In genomic region chr6:31186052-31186734, GRCh38 we compare ENCODE assay signal across 10 cellular contexts. TPM values are rescaled to one million over a fixed set of nuclear protein-coding genes. Genes with fewer than 3 reads are reported as not detected.
DNase-seq lines count a peak whose midpoint lies in the region; ATAC-seq and TF ChIP-seq lines count a peak whose summit lies in the region.
"Had no signal": no experiment of that assay in that cellular context is flagged by ENCODE, and none has a peak within 500 bp of the region (broad histone marks: within the 10 kb centered on the region; RNA-seq: fewer than 3 reads in every experiment).

No MANE protein-coding gene starts in this region.

- H4K20me1 ChIP-seq in osteoblast (ENCODE audit: insufficient read depth, low read length): no peaks in the 10 kb centered on the region

- peak overlapping the region; percentile 70 for H3K4me2 ChIP-seq in osteoblast (ENCODE audit: insufficient read depth, low read length)

- 67 to 75% methylated on average over 10 to 12 of the region's 24 CpGs for WGBS in gastroesophageal sphincter (ENCODE audit: low coverage in 1 of 2), 2 donors
- WGBS in aorta, 2 donors: 68 to 77% methylated on average over 24 of the region's 24 CpGs

- no peaks in the 10 kb centered on the region for H3K36me3 ChIP-seq in gastroesophageal sphincter
- no peaks in the 10 kb centered on the region for H3K36me3 ChIP-seq in osteoblast (ENCODE audit: insufficient read depth, low read length)
- H3K36me3 ChIP-seq in aorta (ENCODE audit: control insufficient read depth in 1 of 2, insufficient read depth in 2 of 2, low read length in 1 of 2): no peaks in the 10 kb centered on the region

- H3K27ac ChIP-seq in gastroesophageal sphincter (peak overlapping the region in 3 of 4 donors; percentile 51 to 69 (median 61)), osteoblast (ENCODE audit: low read depth, low read length) (peak overlapping the region; percentile 58), aorta (ENCODE audit: low read depth in 1 of 2, low read length in 2 of 2) (no peak overlapping the region)
- H3K27ac ChIP-seq: HL-60 had no signal

- H3K4me1 ChIP-seq in gastroesophageal sphincter: no peaks in the 10 kb centered on the region
- no peaks in the 10 kb centered on the region for H3K4me1 ChIP-seq in osteoblast (ENCODE audit: insufficient read depth, low read length)
- H3K4me1 ChIP-seq in aorta (ENCODE audit: control insufficient read depth in 1 of 2, insufficient read depth in 2 of 2, low read length in 2 of 2): no peaks in the 10 kb centered on the region

- intact Hi-C loops in aorta (cut with DNase I): no loop called here

- H3K4me3 ChIP-seq in gastroesophageal sphincter: peak overlapping the region in 1 of 2 donors; percentile 23
- H3K4me3 ChIP-seq in osteoblast (ENCODE audit: insufficient read depth, low read length): peak overlapping the region; percentile 66
- no peak overlapping the region for H3K4me3 ChIP-seq in aorta (ENCODE audit: low read length in 2 of 2)

- no peak for TF ChIP-seq EP300 in gastroesophageal sphincter (IDR thresholded peaks at IDR 0.05)

- H3K9me3 ChIP-seq in gastroesophageal sphincter (no peaks in the 10 kb centered on the region), osteoblast (ENCODE audit: low read depth, low read length) (no peaks in the 10 kb centered on the region), aorta (ENCODE audit: control insufficient read depth, low read length) (no peaks in the 10 kb centered on the region)

- no peaks in the 10 kb centered on the region for H3K79me2 ChIP-seq in osteoblast (ENCODE audit: insufficient read depth, low read length)

- no peak for TF ChIP-seq CTCF in gastroesophageal sphincter (IDR thresholded peaks at IDR 0.05)
- no peak for TF ChIP-seq CTCF in osteoblast (IDR thresholded peaks at IDR 0.05; ENCODE audit: extremely low read depth, low read depth, low read length)

- ATAC-seq in gastroesophageal sphincter (no peak), aorta (ENCODE audit: low FRiP score) (no peak), GM19467 (IDR thresholded peaks at IDR 0.05; ENCODE audit: unreplicated experiment) (no peak)

- no peak for TF ChIP-seq POLR2A in gastroesophageal sphincter (IDR thresholded peaks at IDR 0.05)

- peak overlapping the region; percentile 89 for H2AFZ ChIP-seq in osteoblast (ENCODE audit: low read length)

- H3K27me3 ChIP-seq in gastroesophageal sphincter (no peaks in the 10 kb centered on the region), osteoblast (ENCODE audit: insufficient read depth, low read length) (no peaks in the 10 kb centered on the region), aorta (ENCODE audit: control insufficient read depth in 1 of 2, insufficient read depth in 2 of 2, low read length in 1 of 2) (no peaks in the 10 kb centered on the region)

- peak; percentile 22 for DNase-seq in activated effector memory CD4-positive, alpha-beta T cell treated with anti-CD3 and anti-CD28 coated beads, Interleukin-2, amount 50 U/mL, for 16 hours
- DNase-seq in activated effector memory CD4-positive, alpha-beta T cell treated with Interleukin-2 at 50 U/mL for 16 hours: no peak
- DNase-seq in osteoblast (ENCODE audit: insufficient read length, low spot score, missing footprints): no peak
- DNase-seq in aorta: peak; percentile 77 to 80
- DNase-seq in NCI-H1417 treated with DMSO at 0.1 percent for 48 hours (lab: John Stamatoyannopoulos, UW): no peak
- DNase-seq in NCI-H1436 (lab: John Stamatoyannopoulos, UW): no peak

RNA-seq across cellular contexts. Expression of gene POU5F1, which starts 15.7 kb away (rescaled TPM):
- total RNA-seq in gastroesophageal sphincter (1 to 10 TPM in 2 of 4 donors, under 1 TPM in 1, not detected in 1; 0.58 to 3.4 (median 1.1) TPM), osteoblast (0.29 and 2.5 TPM in 2 replicates), aorta (1 to 10 TPM in 1 of 2 donors, under 1 TPM in 1; 0.45 to 2.2 TPM)
- 1 to 10 TPM in 1 of 2 donors, not detected in 1; 2.6 TPM for polyA plus RNA-seq in aorta
- total RNA-seq: T-helper 2 cell treated with Interferon-gamma antibody and Interleukin-4, amounts not matched to agents 100 ng/mL and 5 ng/mL, for 36 hours had no signal

RNA-seq across cellular contexts. Expression of gene TCF19, which starts 27.8 kb away (rescaled TPM):
- 1 to 10 TPM; 3.9 to 5.9 (median 5.1) TPM for total RNA-seq in gastroesophageal sphincter
- total RNA-seq in osteoblast: 5.8 and 5.9 TPM in 2 replicates
- total RNA-seq in aorta: 1 to 10 TPM; 3.1 to 8.3 TPM
- 1 to 10 TPM; 3.4 to 4.2 TPM for polyA plus RNA-seq in aorta

RNA-seq across cellular contexts. Expression of gene CCHCR1, which starts 28.6 kb away (rescaled TPM):
- total RNA-seq in gastroesophageal sphincter (10 to 100 TPM in 2 of 4 donors, 1 to 10 TPM in 2; 8.2 to 15.6 (median 11.5) TPM), osteoblast (13.6 and 14.1 TPM in 2 replicates), aorta (10 to 100 TPM; 13.7 to 23.2 TPM)
- polyA plus RNA-seq in aorta: 10 to 100 TPM in 1 of 2 donors, 1 to 10 TPM in 1; 7.0 to 21.3 TPM

RNA-seq across cellular contexts. Expression of gene PSORS1C2, which starts 47.3 kb away (rescaled TPM):
- not detected for total RNA-seq in gastroesophageal sphincter
- total RNA-seq in osteoblast: not detected in 2 replicates
- not detected for total RNA-seq in aorta
- polyA plus RNA-seq in aorta: not detected
- total RNA-seq: T-helper 2 cell treated with Interferon-gamma antibody and Interleukin-4, amounts not matched to agents 100 ng/mL and 5 ng/mL, for 36 hours had no signal

Comparison
In these comparisons a context has a peak if more than half of its experiments do, and no peak if none do; other contexts are left out.
1. DNase-seq: peak in activated effector memory CD4-positive, alpha-beta T cell treated with anti-CD3 and anti-CD28 coated beads, Interleukin-2, amount 50 U/mL, for 16 hours (single experiment) and aorta (2 of 2); none in activated effector memory CD4-positive, alpha-beta T cell treated with Interleukin-2 at 50 U/mL for 16 hours (single experiment), osteoblast (single experiment), NCI-H1417 treated with DMSO at 0.1 percent for 48 hours (single experiment) and NCI-H1436 (single experiment).
2. H3K27ac ChIP-seq: peak in gastroesophageal sphincter (3 of 4) and osteoblast (single experiment); none in aorta (0 of 2).